Comparison of ENCODE assay signal across 9 cellular contexts in the genomic region with DNA sequence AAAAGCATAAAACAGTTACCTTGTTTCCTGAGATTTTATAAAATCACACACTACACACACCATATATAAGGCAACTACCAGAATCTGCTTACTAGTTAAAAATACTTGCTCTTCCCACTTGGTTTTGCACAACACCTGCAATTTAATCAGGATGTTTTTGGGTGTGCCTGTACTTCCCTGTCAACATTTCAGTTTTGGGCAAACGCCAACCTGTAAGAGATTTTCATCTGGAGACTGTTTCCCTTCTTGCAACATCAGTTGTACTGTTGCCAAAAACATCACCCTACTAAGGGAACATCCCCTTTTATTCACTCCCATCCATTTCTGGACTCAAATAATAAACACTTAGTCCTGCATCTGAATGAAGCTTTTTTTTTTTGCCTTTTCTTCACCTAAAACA.
DNase-seq lines count a peak whose midpoint lies in the region; ATAC-seq and TF ChIP-seq lines count a peak whose summit lies in the region.
"Had no signal": no experiment of that assay in that cellular context is flagged by ENCODE, and none has a peak within 500 bp of the region (broad histone marks: within the 10 kb centered on the region; RNA-seq: fewer than 3 reads in every experiment).

No MANE protein-coding gene starts in this region.

- H3K9me3 ChIP-seq in HEK293 (ENCODE audit: control insufficient read depth, insufficient read depth, low read depth, low read length) (no peaks in the 10 kb centered on the region), T-helper 17 cell (ENCODE audit: control insufficient read depth, low read length, poor library complexity, severe bottlenecking) (no peaks in the 10 kb centered on the region), stomach (no peaks in the 10 kb centered on the region)
- H3K9me3 ChIP-seq: tibial artery had no signal

- H3K27me3 ChIP-seq in stomach = no peaks in the 10 kb centered on the region
- H3K27me3 ChIP-seq in dorsolateral prefrontal cortex = no peaks in the 10 kb centered on the region
- H3K27me3 ChIP-seq: tibial artery had no signal

- no peak overlapping the region for H3K4me3 Mint-ChIP-seq in T-helper 17 cell

- no peaks in the 10 kb centered on the region for H3K36me3 Mint-ChIP-seq in T-helper 17 cell (ENCODE audit: low read depth)

- POLR2A ChIA-PET in HEK293 (lab: Yijun Ruan, JAX) = interaction anchor here (0.6 kb wide), 1 partner anchor 701 kb away, joined by 5 read pairs; no protein-coding TSS in a partner anchor

- ATAC-seq in T-helper 17 cell (no peak), left ventricle myocardium superior (peak; percentile 78)

- TF ChIP-seq CTCF in HEK293 (tag by site-specific recombination; IDR thresholded peaks at IDR 0.05) (no peak), stomach (IDR thresholded peaks at IDR 0.05) (no peak), dorsolateral prefrontal cortex (IDR thresholded peaks at IDR 0.05 in 54 of 56, conservative IDR thresholded peaks at IDR 0.05 in 2 of 56; ENCODE audit: low read depth in 1 of 56, partially characterized antibody in 56 of 56) (no peak)

- no peak for TF ChIP-seq POLR2A in stomach (IDR thresholded peaks at IDR 0.05)

- H3K4me3 ChIP-seq in HEK293 (ENCODE audit: low read depth, low read length) (no peak overlapping the region), stomach (no peak overlapping the region), dorsolateral prefrontal cortex (no peak overlapping the region)
- H3K4me3 ChIP-seq: tibial artery had no signal

- CTCF ChIA-PET in HEK293 (lab: Yijun Ruan, JAX) = interaction anchor here (1.0 kb wide), 1 partner anchor 13 kb away, joined by 4 read pairs; no protein-coding TSS in a partner anchor

- H3K4me1 Mint-ChIP-seq in T-helper 17 cell = peaks cover 11% of the 10 kb centered on the region

- no peaks in the 10 kb centered on the region for H3K36me3 ChIP-seq in HEK293 (ENCODE audit: control insufficient read depth in 2 of 2, insufficient read depth in 1 of 2, low read length in 2 of 2)
- H3K36me3 ChIP-seq in stomach = no peaks in the 10 kb centered on the region
- H3K36me3 ChIP-seq: tibial artery had no signal

- intact Hi-C loops in left ventricle myocardium superior (cut with micrococcal nuclease) = no loop called here
- intact Hi-C loops in stomach (cut with DNase I; ENCODE audit: low total_unique reads) = no loop called here
- intact Hi-C loops in dorsolateral prefrontal cortex (cut with DNase I) = no loop called here

- peaks cover 9% of the 10 kb centered on the region for H3K27me3 Mint-ChIP-seq in T-helper 17 cell

- WGBS in stomach, 5 donors = 8 to 23% (median 13%) methylated on average over 1 of the region's 1 CpG

- 0 out of 2 replicates have a peak, but pooled peaks cover 4% of the 10 kb centered on the region for H3K4me1 ChIP-seq in HEK293 (ENCODE audit: control insufficient read depth, insufficient read depth, low read length)
- peaks cover 5 to 26% (median 13%) of the 10 kb centered on the region in 4 donors for H3K4me1 ChIP-seq in stomach

- no peak for TF ChIP-seq EP300 in stomach (IDR thresholded peaks at IDR 0.05)

- no peak overlapping the region for H3K27ac ChIP-seq in HEK293 (ENCODE audit: extremely low read depth, low read depth, low read length)
- H3K27ac ChIP-seq in stomach = no peak overlapping the region
- no peak overlapping the region for H3K27ac ChIP-seq in dorsolateral prefrontal cortex
- H3K27ac ChIP-seq: tibial artery had no signal

- DNase-seq in A172 (ENCODE audit: low spot score) (peak; percentile 38), T-helper 17 cell (no peak), left ventricle myocardium superior (no peak), stomach (no peak), dorsolateral prefrontal cortex (no peak), HuH-7.5 (ENCODE audit: low spot score) (no peak), T-helper 9 cell (no peak)

- H3K27ac Mint-ChIP-seq in T-helper 17 cell = peak overlapping the region; percentile 16

TF ChIP-seq in HEK293, 187 proteins besides CTCF, POLR2A, EP300 and RAD21:
- TF ChIP-seq MZF1 (tag by site-specific recombination; IDR thresholded peaks at IDR 0.05; ENCODE audit: borderline replicate concordance) = peak; percentile 75
- TF ChIP-seq IKZF3 (tag by site-specific recombination; IDR thresholded peaks at IDR 0.05) = no peak
- TF ChIP-seq ZBTB48 (tag by site-specific recombination; IDR thresholded peaks at IDR 0.05) = peak; percentile 69; the same call in 1 of the 2 replicates
- TF ChIP-seq SCRT2 (tag by site-specific recombination; IDR thresholded peaks at IDR 0.05) = no peak
- peak; percentile 63; the same call in 1 of the 2 replicates for TF ChIP-seq ZNF692 (tag by site-specific recombination; IDR thresholded peaks at IDR 0.05)
